8 cellular contexts compared by ENCODE assay signal in the genomic region with DNA sequence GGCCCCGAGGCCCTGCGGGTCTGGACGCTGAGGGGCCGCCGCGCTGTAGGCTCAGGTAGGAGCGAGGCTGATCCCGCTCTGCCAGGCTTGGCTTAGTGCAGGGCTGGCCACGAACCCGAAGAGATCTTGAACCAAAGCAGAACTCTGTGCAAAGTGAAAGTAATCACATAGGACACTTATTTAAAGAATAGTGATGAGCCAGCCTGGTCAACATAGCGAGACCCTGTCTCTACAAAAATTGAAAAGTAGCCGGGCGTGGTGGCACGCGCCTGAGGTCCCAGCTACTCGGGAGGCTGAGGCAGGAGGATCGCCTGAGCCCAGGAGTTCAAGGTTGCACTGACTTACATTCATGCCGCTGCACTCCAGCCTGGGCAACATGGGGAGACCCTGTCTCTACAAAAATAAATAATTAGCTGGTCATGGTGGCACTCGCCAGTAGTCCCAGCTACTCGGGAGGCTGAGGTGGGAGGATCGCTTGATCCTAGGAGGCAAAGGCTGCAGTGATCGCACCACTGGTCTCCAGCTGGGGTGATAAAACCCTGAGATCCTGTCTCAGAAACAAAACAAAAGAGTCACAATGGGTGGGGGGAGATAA. TPM values are rescaled to one million over a fixed set of nuclear protein-coding genes. Genes with fewer than 3 reads are reported as not detected.
DNase-seq lines count a peak whose midpoint lies in the region; ATAC-seq and TF ChIP-seq lines count a peak whose summit lies in the region.

No MANE protein-coding gene starts in this region.

- no peaks in the 10 kb centered on the region for H3K9me2 ChIP-seq in GM23248 (ENCODE audit: insufficient read depth)

- no peaks in the 10 kb centered on the region for H3K9me3 Mint-ChIP-seq in activated CD4-positive, alpha-beta memory T cell treated with anti-CD3 and anti-CD28 coated beads, Interleukin-2, amount 10 ng/mL, durations not matched to agents 7 days and 5 days
- H3K9me3 Mint-ChIP-seq in immature natural killer cell, result no peaks in the 10 kb centered on the region

- H3K9me3 ChIP-seq in GM23248 (ENCODE audit: low read depth), result no peaks in the 10 kb centered on the region
- H3K9me3 ChIP-seq in thyroid gland, result no peaks in the 10 kb centered on the region

- peaks cover 21% of the 10 kb centered on the region for H3K4me1 ChIP-seq in GM23248 (ENCODE audit: insufficient read depth)
- H3K4me1 ChIP-seq in thyroid gland, result peaks cover 9 to 11% of the 10 kb centered on the region in 2 donors

- TF ChIP-seq CTCF in 22Rv1 (IDR thresholded peaks at IDR 0.05) (no peak), thyroid gland (IDR thresholded peaks at IDR 0.05) (no peak)

- no peak for ATAC-seq in HG02763 (IDR thresholded peaks at IDR 0.05; ENCODE audit: unreplicated experiment)

- peaks cover 45% of the 10 kb centered on the region for H3K36me3 Mint-ChIP-seq in activated CD4-positive, alpha-beta memory T cell treated with anti-CD3 and anti-CD28 coated beads, Interleukin-2, amount 10 ng/mL, durations not matched to agents 7 days and 5 days (ENCODE audit: low read depth)
- peaks cover 13 to 28% (median 22%) of the 10 kb centered on the region in 3 donors for H3K36me3 Mint-ChIP-seq in immature natural killer cell

- no peaks in the 10 kb centered on the region for H4K20me1 ChIP-seq in GM23248 (ENCODE audit: insufficient read depth)

- H2AFZ ChIP-seq in GM23248, result peak overlapping the region; percentile 98

- H3K4me1 Mint-ChIP-seq in activated CD4-positive, alpha-beta memory T cell treated with anti-CD3 and anti-CD28 coated beads, Interleukin-2, amount 10 ng/mL, durations not matched to agents 7 days and 5 days, result peaks cover 55% of the 10 kb centered on the region
- H3K4me1 Mint-ChIP-seq in immature natural killer cell, result peaks cover 36 to 44% of the 10 kb centered on the region in 2 donors

- H3K9ac ChIP-seq in GM23248, result peak overlapping the region; percentile 90

- in situ Hi-C loops in GM23248 (cut with MboI), result no loop called here

- POLR2A ChIA-PET in activated CD4-positive, alpha-beta memory T cell treated with anti-CD3 and anti-CD28 coated beads, Interleukin-2, amount 10 ng/mL, durations not matched to agents 7 days and 5 days (lab: Charles Lee), result interaction anchor here (1.0 to 3.7 kb wide), 11 partner anchors 10 to 483 kb away, joined by 3 to 42 read pairs (median 4); a partner anchor contains a TSS

- H3K36me3 ChIP-seq in GM23248 (ENCODE audit: low read depth) (peaks cover 26% of the 10 kb centered on the region), thyroid gland (peaks cover 29 to 30% of the 10 kb centered on the region in 2 donors)

- H3F3A ChIP-seq in GM23248 (ENCODE audit: insufficient read depth), result peaks cover 25% of the 10 kb centered on the region

- 17 to 22% methylated on average over 21 to 22 of the region's 22 CpGs for WGBS in GM23248 (ENCODE audit: low coverage in 1 of 2, low lambda C conversion rate in 2 of 2, missing lambda C conversion rate in 2 of 2), 2 experiments
- 16 to 22% methylated on average over 19 to 22 of the region's 22 CpGs for WGBS in thyroid gland, 2 donors

- H3K4me3 ChIP-seq in GM23248 (peak overlapping the region; percentile 91), thyroid gland (replicated peaks in 1 of 3) (peak overlapping the region; percentile 60 to 97 (median 96))

- peak overlapping the region; percentile 86 for H3K27ac Mint-ChIP-seq in activated CD4-positive, alpha-beta memory T cell treated with anti-CD3 and anti-CD28 coated beads, Interleukin-2, amount 10 ng/mL, durations not matched to agents 7 days and 5 days
- peak overlapping the region; percentile 94 to 99 (median 97) for H3K27ac Mint-ChIP-seq in immature natural killer cell

- H3K4me2 ChIP-seq in GM23248 (ENCODE audit: unreplicated experiment), result peak overlapping the region; percentile 85

- peaks cover 48% of the 10 kb centered on the region for H3K79me2 ChIP-seq in GM23248 (ENCODE audit: insufficient read depth)

- H3K27me3 ChIP-seq in GM23248 (replicated peaks; ENCODE audit: insufficient read depth) (no peaks in the 10 kb centered on the region), thyroid gland (no peaks in the 10 kb centered on the region)

- intact Hi-C loops in thyroid gland (cut with DNase I), result loop anchor here (10.0 kb wide), 1 partner anchor 62 kb away; a partner anchor contains a TSS

- no peak for TF ChIP-seq POLR2A in thyroid gland (IDR thresholded peaks at IDR 0.05)

- H3K4me3 Mint-ChIP-seq in activated CD4-positive, alpha-beta memory T cell treated with anti-CD3 and anti-CD28 coated beads, Interleukin-2, amount 10 ng/mL, durations not matched to agents 7 days and 5 days, result peak overlapping the region; percentile 89
- peak overlapping the region; percentile 98 for H3K4me3 Mint-ChIP-seq in immature natural killer cell

- DNase-seq in GM23248, result peak; percentile 5
- DNase-seq in activated CD4-positive, alpha-beta memory T cell treated with anti-CD3 and anti-CD28 coated beads, Interleukin-2, amount 10 ng/mL, durations not matched to agents 7 days and 5 days, result no peak
- no peak for DNase-seq in immature natural killer cell
- DNase-seq in thyroid gland, result no peak
- no peak for DNase-seq in pons (ENCODE audit: low spot score)
- no peak for DNase-seq in epidermal melanocyte (ENCODE audit: insufficient read length, low spot score)

- H3K27me3 Mint-ChIP-seq in activated CD4-positive, alpha-beta memory T cell treated with anti-CD3 and anti-CD28 coated beads, Interleukin-2, amount 10 ng/mL, durations not matched to agents 7 days and 5 days, result peaks cover 2% of the 10 kb centered on the region
- H3K27me3 Mint-ChIP-seq in immature natural killer cell (ENCODE audit: low read depth in 3 of 3), result peaks cover 3 to 9% (median 6%) of the 10 kb centered on the region in 3 donors

- CTCF ChIA-PET in activated CD4-positive, alpha-beta memory T cell treated with anti-CD3 and anti-CD28 coated beads, Interleukin-2, amount 10 ng/mL, durations not matched to agents 7 days and 5 days (lab: Charles Lee), result interaction anchor here (0.9 to 1.0 kb wide), 2 partner anchors 13 to 113 kb away, joined by 3 to 4 read pairs; a partner anchor contains a TSS

- H3K27ac ChIP-seq in 22Rv1, result peak overlapping the region; percentile 58
- peak overlapping the region; percentile 40 for H3K27ac ChIP-seq in GM23248
- peak overlapping the region in 2 of 3 donors; percentile 77 to 79 for H3K27ac ChIP-seq in thyroid gland

RNA-seq across cellular contexts. Expression of a gene that starts 0.5 kb away (rescaled TPM):
- total RNA-seq in GM23248 (2014; rRNA removed; shearing (Covaris generic)), result 7.2 and 9.7 TPM in 2 replicates
- polyA plus RNA-seq in GM23248 (2016; fragmentation: Nextera tagmentation; extraction: Ambion mirVana), result 6.4 and 6.5 TPM in 2 replicates
- 10 to 100 TPM; 27.7 TPM for total RNA-seq in activated CD4-positive, alpha-beta memory T cell treated with anti-CD3 and anti-CD28 coated beads, Interleukin-2, amount 10 ng/mL, durations not matched to agents 7 days and 5 days
- polyA plus RNA-seq in immature natural killer cell, result 10 to 100 TPM in 1 of 3 donors, 1 to 10 TPM in 2; 7.6 to 14.9 (median 9.6) TPM
- total RNA-seq in thyroid gland, result 10 to 100 TPM; 17.5 to 32.4 (median 23.8) TPM

RNA-seq across cellular contexts. Expression of a gene that starts 19.2 kb away (rescaled TPM):
- not detected in 2 replicates for total RNA-seq in GM23248 (2014; rRNA removed; shearing (Covaris generic))
- polyA plus RNA-seq in GM23248 (2016; fragmentation: Nextera tagmentation; extraction: Ambion mirVana), result 0.24 and 0.44 TPM in 2 replicates
- total RNA-seq in activated CD4-positive, alpha-beta memory T cell treated with anti-CD3 and anti-CD28 coated beads, Interleukin-2, amount 10 ng/mL, durations not matched to agents 7 days and 5 days, result 1 to 10 TPM; 1.3 to 1.9 TPM
- polyA plus RNA-seq in immature natural killer cell, result 1 to 10 TPM; 1.3 to 6.5 (median 2.8) TPM
- total RNA-seq in thyroid gland, result 1 to 10 TPM; 1.1 to 3.2 (median 2.3) TPM

RNA-seq across cellular contexts. Expression of a gene that starts 58.8 kb away (rescaled TPM):
- total RNA-seq in GM23248 (2014; rRNA removed; shearing (Covaris generic)), result 54.6 and 70.0 TPM in 2 replicates
- polyA plus RNA-seq in GM23248 (2016; fragmentation: Nextera tagmentation; extraction: Ambion mirVana) (36.5 and 37.2 TPM in 2 replicates), immature natural killer cell (10 to 100 TPM; 69.8 to 98.9 (median 75.0) TPM)
- 100 to 1,000 TPM; 102 to 103 TPM for total RNA-seq in activated CD4-positive, alpha-beta memory T cell treated with anti-CD3 and anti-CD28 coated beads, Interleukin-2, amount 10 ng/mL, durations not matched to agents 7 days and 5 days
- total RNA-seq in thyroid gland, result 100 to 1,000 TPM; 113 to 144 (median 118) TPM
